9 cellular contexts compared by ENCODE assay signal in the genomic region with DNA sequence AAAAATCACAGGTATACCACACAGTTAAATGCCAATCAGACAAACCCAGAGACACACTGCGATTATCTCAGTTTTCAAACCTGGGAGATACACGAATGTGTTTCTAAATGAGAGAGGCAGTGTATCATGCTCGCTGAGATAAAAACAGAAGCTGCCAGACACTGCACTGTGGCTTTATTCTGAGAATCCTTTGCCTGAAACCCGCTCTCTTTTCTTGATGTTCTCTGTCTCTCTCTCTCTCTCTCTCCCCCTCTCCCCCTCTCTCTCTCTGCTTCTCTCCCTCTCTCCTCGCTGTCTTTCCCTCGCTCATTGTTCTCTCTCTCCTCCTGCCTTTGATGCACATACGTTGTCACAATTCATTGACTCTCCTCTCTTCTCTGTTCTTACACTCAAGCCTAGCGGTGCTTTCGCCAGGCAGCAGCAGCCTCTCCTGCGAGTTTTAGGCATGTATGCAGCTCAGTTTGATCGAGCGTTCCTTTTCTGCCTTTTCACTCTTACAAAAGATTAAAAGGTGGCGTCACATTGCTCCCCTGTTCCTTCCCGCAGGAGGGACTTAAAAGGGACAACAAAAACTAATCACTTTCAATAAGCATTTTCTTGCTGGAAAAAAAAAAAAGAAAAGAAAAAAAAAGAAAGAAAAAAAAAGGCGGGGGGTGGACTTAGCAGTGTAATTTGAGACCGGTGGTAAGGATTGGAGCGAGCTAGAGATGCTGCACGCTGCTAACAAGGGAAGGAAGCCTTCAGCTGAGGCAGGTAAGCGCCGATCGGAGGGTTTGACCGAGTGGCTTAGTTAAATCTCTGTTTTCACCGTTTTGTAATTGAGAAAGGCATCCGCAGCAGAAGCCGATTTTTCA.
A peak's percentile ranks its signal among the peaks of the same experiment; 100 is the strongest.
DNase-seq lines count a peak whose midpoint lies in the region; TF ChIP-seq lines count a peak whose summit lies in the region.
"Had no signal": no experiment of that assay in that cellular context is flagged by ENCODE, and none has a peak within 500 bp of the region (broad histone marks: within the 10 kb centered on the region; RNA-seq: fewer than 3 reads in every experiment).

No MANE protein-coding gene starts in this region.

- H3K4me1 ChIP-seq in fibroblast of lung (ENCODE audit: control insufficient read depth, extremely low read depth, insufficient read depth, low read length) (no peaks in the 10 kb centered on the region), parathyroid adenoma (no peaks in the 10 kb centered on the region)

- H3K4me2 ChIP-seq in fibroblast of lung (ENCODE audit: extremely low read depth, insufficient read depth, low read length) (peak overlapping the region; percentile 78), parathyroid adenoma (ENCODE audit: low read length) (peak overlapping the region; percentile 44)

- H3K36me3 ChIP-seq in fibroblast of lung (ENCODE audit: control insufficient read depth, insufficient read depth, low read length), result no peaks in the 10 kb centered on the region
- H3K36me3 ChIP-seq in parathyroid adenoma (ENCODE audit: control insufficient read depth, insufficient read depth, low read length), result no peaks in the 10 kb centered on the region
- H3K36me3 ChIP-seq: upper lobe of left lung had no signal

- H3K27ac ChIP-seq in fibroblast of lung (ENCODE audit: insufficient read depth, low read length) (no peak overlapping the region), parathyroid adenoma (no peak overlapping the region)
- H3K27ac ChIP-seq: upper lobe of left lung had no signal

- TF ChIP-seq CTCF in fibroblast of lung (conservative IDR thresholded peaks at IDR 0.05 in 1 of 2, IDR thresholded peaks at IDR 0.05 in 1 of 2; ENCODE audit: low read depth in 1 of 2, low read length in 2 of 2) (peak in 1 of 2 donors; percentile 19), parathyroid adenoma (IDR thresholded peaks at IDR 0.05) (no peak)

- H2AFZ ChIP-seq in fibroblast of lung (ENCODE audit: low read length) (peak overlapping the region; percentile 52), parathyroid adenoma (peak overlapping the region; percentile 31)

- peak; percentile 26 for DNase-seq in ELR (ENCODE audit: low read depth)
- peak; percentile 76 for DNase-seq in NCI-H748 (lab: John Stamatoyannopoulos, UW; ENCODE audit: unreplicated experiment)
- peak; percentile 70 to 89 for DNase-seq in fibroblast of lung (ENCODE audit: low read depth in 2 of 2)
- DNase-seq in midbrain (lab: John Stamatoyannopoulos, UW), result no peak
- no peak for DNase-seq in NCI-H1436 treated with DMSO at 0.1 percent for 48 hours (lab: John Stamatoyannopoulos, UW)
- no peak for DNase-seq in mucosa of gallbladder (ENCODE audit: low spot score)
- no peak for DNase-seq in T-helper 9 cell
- DNase-seq: upper lobe of left lung had no signal

- H3K4me3 ChIP-seq in fibroblast of lung (replicated peaks in 1 of 4; ENCODE audit: control extremely low read depth in 1 of 4, insufficient read depth in 1 of 4, low read depth in 3 of 4, low read length in 4 of 4), result peak overlapping the region; percentile 22 to 82 (median 40)
- H3K4me3 ChIP-seq in parathyroid adenoma (ENCODE audit: low read depth, low read length), result peak overlapping the region; percentile 28

- no peaks in the 10 kb centered on the region for H3K9me3 ChIP-seq in fibroblast of lung (ENCODE audit: control insufficient read depth, insufficient read depth, low read depth, low read length)
- H3K9me3 ChIP-seq in parathyroid adenoma (ENCODE audit: control insufficient read depth, low read length), result no peaks in the 10 kb centered on the region
- H3K9me3 ChIP-seq: upper lobe of left lung had no signal

- no peaks in the 10 kb centered on the region for H3K27me3 ChIP-seq in fibroblast of lung (ENCODE audit: control insufficient read depth, insufficient read depth, low read length)
- peaks cover 2% of the 10 kb centered on the region for H3K27me3 ChIP-seq in parathyroid adenoma (ENCODE audit: control insufficient read depth, insufficient read depth, low read length)
- H3K27me3 ChIP-seq: upper lobe of left lung had no signal

- no peaks in the 10 kb centered on the region for H4K20me1 ChIP-seq in fibroblast of lung (ENCODE audit: control insufficient read depth, extremely low read depth, insufficient read depth, low read length)

- no peak overlapping the region for H3K9ac ChIP-seq in fibroblast of lung (ENCODE audit: insufficient read depth, low read length)
- H3K9ac ChIP-seq in parathyroid adenoma, result no peak overlapping the region

- no peaks in the 10 kb centered on the region for H3K79me2 ChIP-seq in fibroblast of lung (ENCODE audit: control insufficient read depth, insufficient read depth, low read length)
- no peaks in the 10 kb centered on the region for H3K79me2 ChIP-seq in parathyroid adenoma

Comparison
In these comparisons a context has a peak if more than half of its experiments do, and no peak if none do; other contexts are left out.
1. DNase-seq: peak in ELR (single experiment), NCI-H748 (single experiment) and fibroblast of lung (2 of 2); none in midbrain (single experiment), NCI-H1436 treated with DMSO at 0.1 percent for 48 hours (single experiment), mucosa of gallbladder (single experiment) and T-helper 9 cell (single experiment).